In genomic region chr10:110354322-110354766, GRCh38 we compare ENCODE assay signal across 8 cellular contexts. TPM values are rescaled to one million over a fixed set of nuclear protein-coding genes. Genes with fewer than 3 reads are reported as not detected.
A peak's percentile ranks its signal among the peaks of the same experiment; 100 is the strongest.
DNase-seq lines count a peak whose midpoint lies in the region; ATAC-seq and TF ChIP-seq lines count a peak whose summit lies in the region.

No MANE protein-coding gene starts in this region.

- DNase-seq in Daoy (ENCODE audit: low read depth) (peak; percentile 79), OCI-LY7 (ENCODE audit: low spot score) (peak; percentile 89), fibroblast of lung (ENCODE audit: low read depth in 2 of 2) (peak; percentile 73 to 87)
- DNase-seq in activated T-cell treated with anti-CD3 and anti-CD28 coated beads, Interleukin-2, amount 50 U/mL, for 1 hour, result peak; percentile 74
- DNase-seq in stimulated activated naive CD8-positive, alpha-beta T cell treated with anti-CD3 and anti-CD28 coated beads, Interleukin-15, Interleukin-2, amounts not matched to agents 100 U/mL and 50 U/mL, for 24 hours, result peak; percentile 91

- TF ChIP-seq CTCF in OCI-LY7 (conservative IDR thresholded peaks at IDR 0.05; ENCODE audit: low read length) (peak; percentile 98), fibroblast of lung (conservative IDR thresholded peaks at IDR 0.05 in 1 of 2, IDR thresholded peaks at IDR 0.05 in 1 of 2; ENCODE audit: low read depth in 1 of 2, low read length in 2 of 2) (peak; percentile 87 to 91), neural cell (IDR thresholded peaks at IDR 0.05; ENCODE audit: poor library complexity, severe bottlenecking) (peak; percentile 52)

- H3K9me2 ChIP-seq in OCI-LY7 (ENCODE audit: insufficient read depth, low read length), result no peaks in the 10 kb centered on the region
- no peaks in the 10 kb centered on the region for H3K9me2 ChIP-seq in neural cell (ENCODE audit: insufficient read depth, low read length)

- CTCF ChIA-PET in OCI-LY7 (lab: Charles Lee; ENCODE audit: unreplicated experiment), result interaction anchor here (0.6 to 2.8 kb wide), 14 partner anchors 22 to 1783 kb away, joined by 3 to 24 read pairs (median 4); no protein-coding TSS in a partner anchor

- H3K27me3 ChIP-seq in fibroblast of lung (ENCODE audit: control insufficient read depth, insufficient read depth, low read length), result no peaks in the 10 kb centered on the region
- no peaks in the 10 kb centered on the region for H3K27me3 ChIP-seq in neural cell (ENCODE audit: insufficient read depth, low read depth, low read length)

- intact Hi-C loops in OCI-LY7 (cut with micrococcal nuclease; ENCODE audit: unreplicated experiment), result loop anchor here (1.0 to 2.0 kb wide), 4 partner anchors 44 to 193 kb away; no protein-coding TSS in a partner anchor

- POLR2A ChIA-PET in OCI-LY7 (lab: Charles Lee), result interaction anchor here (0.7 to 4.3 kb wide), 20 partner anchors 18 to 489 kb away, joined by 3 to 25 read pairs (median 6); partner anchors contain the start of gene SMNDC1

- no peaks in the 10 kb centered on the region for H3F3A ChIP-seq in neural cell (ENCODE audit: insufficient read depth, low read length, poor library complexity, severe bottlenecking)

- H3K27ac ChIP-seq in OCI-LY7 (ENCODE audit: low read depth, low read length, poor library complexity, severe bottlenecking) (peak overlapping the region; percentile 93), fibroblast of lung (ENCODE audit: insufficient read depth, low read length) (peak overlapping the region; percentile 91), neural cell (ENCODE audit: low read length) (peak overlapping the region; percentile 69)

- TF ChIP-seq EP300 in neural cell (conservative IDR thresholded peaks at IDR 0.05; ENCODE audit: poor library complexity, severe bottlenecking), result no peak

- H3K4me2 ChIP-seq in OCI-LY7 (ENCODE audit: low read length), result peak overlapping the region; percentile 90
- H3K4me2 ChIP-seq in fibroblast of lung (ENCODE audit: extremely low read depth, insufficient read depth, low read length), result peak overlapping the region; percentile 46
- no peak overlapping the region for H3K4me2 ChIP-seq in neural cell (ENCODE audit: low read length)

- H4K20me1 ChIP-seq in OCI-LY7 (ENCODE audit: insufficient read depth, low read length) (no peaks in the 10 kb centered on the region), fibroblast of lung (ENCODE audit: control insufficient read depth, extremely low read depth, insufficient read depth, low read length) (no peaks in the 10 kb centered on the region), neural cell (ENCODE audit: insufficient read depth) (no peaks in the 10 kb centered on the region)

- ATAC-seq in HG02870 (IDR thresholded peaks at IDR 0.05; ENCODE audit: unreplicated experiment), result peak; percentile 17
- ATAC-seq in stimulated activated naive CD8-positive, alpha-beta T cell treated with anti-CD3 and anti-CD28 coated beads, Interleukin-15, Interleukin-2, amounts not matched to agents 100 U/mL and 50 U/mL, for 24 hours, result peak; percentile 51
- ATAC-seq in HG02884 (IDR thresholded peaks at IDR 0.05; ENCODE audit: unreplicated experiment), result no peak

- H3K4me1 ChIP-seq in OCI-LY7 (ENCODE audit: insufficient read depth, low read length, poor library complexity, severe bottlenecking) (peaks cover 61% of the 10 kb centered on the region), fibroblast of lung (ENCODE audit: control insufficient read depth, extremely low read depth, insufficient read depth, low read length) (peaks cover 30% of the 10 kb centered on the region)

- H2AFZ ChIP-seq in OCI-LY7 (ENCODE audit: low read length) (peak overlapping the region; percentile 34; the same call in 1 of the 2 replicates), fibroblast of lung (ENCODE audit: low read length) (no peak overlapping the region), neural cell (ENCODE audit: low read depth, low read length) (no peak overlapping the region)

- H3K9ac ChIP-seq in fibroblast of lung (ENCODE audit: insufficient read depth, low read length) (peak overlapping the region; percentile 52), neural cell (ENCODE audit: low read length) (peak overlapping the region; percentile 53)

- H3K4me3 ChIP-seq in OCI-LY7 (ENCODE audit: low read depth, low read length, poor library complexity, severe bottlenecking), result peak overlapping the region; percentile 60
- H3K4me3 ChIP-seq in fibroblast of lung (replicated peaks in 1 of 4; ENCODE audit: control extremely low read depth in 1 of 4, insufficient read depth in 1 of 4, low read depth in 3 of 4, low read length in 4 of 4), result no peak overlapping the region
- peak overlapping the region; percentile 56 for H3K4me3 ChIP-seq in neural cell (ENCODE audit: low read length)

- BruUV-seq in OCI-LY7 (replicated peaks; lab: Mats Ljungman, UMichigan), result no TSS peak

- H3K36me3 ChIP-seq in OCI-LY7 (ENCODE audit: insufficient read depth, low read length), result no peaks in the 10 kb centered on the region
- H3K36me3 ChIP-seq in fibroblast of lung (ENCODE audit: control insufficient read depth, insufficient read depth, low read length), result no peaks in the 10 kb centered on the region
- H3K36me3 ChIP-seq in neural cell (ENCODE audit: insufficient read depth, low read length), result no peaks in the 10 kb centered on the region

- TF ChIP-seq RAD21 in neural cell (conservative IDR thresholded peaks at IDR 0.05), result no peak

- no peaks in the 10 kb centered on the region for H3K79me2 ChIP-seq in OCI-LY7 (ENCODE audit: insufficient read depth, low read depth, low read length)
- H3K79me2 ChIP-seq in fibroblast of lung (ENCODE audit: control insufficient read depth, insufficient read depth, low read length), result no peaks in the 10 kb centered on the region
- no peaks in the 10 kb centered on the region for H3K79me2 ChIP-seq in neural cell (replicated peaks; ENCODE audit: insufficient read depth, low read length)

- no peaks in the 10 kb centered on the region for H3K9me3 ChIP-seq in OCI-LY7 (ENCODE audit: low read length)
- H3K9me3 ChIP-seq in fibroblast of lung (ENCODE audit: control insufficient read depth, insufficient read depth, low read depth, low read length), result no peaks in the 10 kb centered on the region
- H3K9me3 ChIP-seq in neural cell (ENCODE audit: low read length), result no peaks in the 10 kb centered on the region

TF ChIP-seq in neural cell, 6 proteins besides CTCF, POLR2A, EP300 and RAD21:
- TF ChIP-seq TAF1 (IDR thresholded peaks at IDR 0.05; ENCODE audit: low read depth), result no peak
- TF ChIP-seq POLR2AphosphoS5 (IDR thresholded peaks at IDR 0.05), result no peak
- TF ChIP-seq MXI1 (conservative IDR thresholded peaks at IDR 0.05; ENCODE audit: poor library complexity, severe bottlenecking), result no peak
- TF ChIP-seq SMC3 (conservative IDR thresholded peaks at IDR 0.05; ENCODE audit: poor library complexity), result peak; percentile 44

RNA-seq across cellular contexts. Expression of gene SMNDC1, which starts 49.6 kb away (rescaled TPM):
- total RNA-seq in Daoy (2014; rRNA removed; shearing (Covaris generic)), result 5.8 and 7.5 TPM in 2 replicates
- total RNA-seq in OCI-LY7 (2014; rRNA removed; shearing (Covaris generic)), result 8.1 and 10.0 TPM in 2 replicates
- total RNA-seq in OCI-LY7 (2022) (51.7 and 52.4 TPM in 2 replicates), fibroblast of lung (7.2 and 8.9 TPM in 2 replicates)
- polyA plus RNA-seq in fibroblast of lung (17.6 and 19.4 TPM in 2 replicates), neural cell (17.5 and 25.9 TPM in 2 replicates)
- polyA plus RNA-seq in fibroblast of lung (2012), result 20.4 and 21.3 TPM in 2 replicates
- polyA minus RNA-seq in fibroblast of lung (ENCODE audit: low replicate concordance) (0.08 and 4.2 TPM in 2 replicates), neural cell (25.6 and 26.9 TPM in 2 replicates)

Comparison
In these comparisons a context has a peak if more than half of its experiments do, and no peak if none do; other contexts are left out.
1. H3K4me3 ChIP-seq: peak in OCI-LY7 (single experiment) and neural cell (single experiment); none in fibroblast of lung (0 of 4).
2. Peak in every context shown above with its lines, with median percentiles within 50 percentile points of each other: DNase-seq, H3K27ac ChIP-seq and CTCF ChIP-seq.